ENCODE assay signal across 8 cellular contexts in the genomic region with DNA sequence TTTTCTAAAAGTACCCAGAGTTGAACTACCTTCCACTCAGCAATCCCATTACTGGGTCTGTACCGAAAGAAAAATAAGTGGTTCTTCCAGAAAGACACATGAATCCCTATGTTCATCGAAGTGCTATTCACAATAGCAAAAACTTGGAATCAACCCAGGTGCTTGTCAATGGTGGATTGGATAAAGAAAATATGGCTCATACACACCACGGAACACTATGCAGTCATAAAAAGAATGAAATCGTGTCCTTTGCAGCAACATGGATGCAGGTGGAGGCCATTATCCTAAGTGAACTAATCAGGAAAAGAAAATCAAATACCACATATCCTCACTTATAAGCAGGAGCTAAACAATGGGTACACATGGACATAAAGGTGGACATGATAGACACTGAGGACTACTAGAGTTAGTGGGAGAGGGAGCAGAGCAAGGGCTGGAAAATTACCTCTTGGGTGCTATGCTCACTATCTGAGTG. TPM values are rescaled to one million over a fixed set of nuclear protein-coding genes. Genes with fewer than 3 reads are reported as not detected.
DNase-seq lines count a peak whose midpoint lies in the region; ATAC-seq and TF ChIP-seq lines count a peak whose summit lies in the region.

No MANE protein-coding gene starts in this region.

- H3K4me1 ChIP-seq in DOHH2 (ENCODE audit: control insufficient read depth, low read length) (peaks cover 21% of the 10 kb centered on the region), ectodermal cell (ENCODE audit: control insufficient read depth, insufficient read depth, low read length) (peaks cover 4% of the 10 kb centered on the region), osteoblast (ENCODE audit: insufficient read depth, low read length) (peaks cover 45% of the 10 kb centered on the region)

- H4K20me1 ChIP-seq in DOHH2 (ENCODE audit: control insufficient read depth, insufficient read depth, low read depth, low read length), result no peaks in the 10 kb centered on the region
- no peaks in the 10 kb centered on the region for H4K20me1 ChIP-seq in osteoblast (ENCODE audit: insufficient read depth, low read length)

- no peaks in the 10 kb centered on the region for H3K36me3 ChIP-seq in DOHH2 (ENCODE audit: control insufficient read depth, low read length)
- no peaks in the 10 kb centered on the region for H3K36me3 ChIP-seq in ectodermal cell (ENCODE audit: control insufficient read depth, insufficient read depth, low read length)
- H3K36me3 ChIP-seq in osteoblast (ENCODE audit: insufficient read depth, low read length), result no peaks in the 10 kb centered on the region

- WGBS in ectodermal cell, 2 experiments, result 83 to 90% methylated on average over 4 of the region's 4 CpGs

- peak; percentile 21 for DNase-seq in NCI-H1694 treated with DMSO at 0.1 percent for 48 hours (lab: John Stamatoyannopoulos, UW)
- no peak for DNase-seq in osteoblast (ENCODE audit: insufficient read length, low spot score, missing footprints)
- DNase-seq in retina, result no peak

- H2AFZ ChIP-seq in osteoblast (ENCODE audit: low read length), result peak overlapping the region; percentile 93

- peaks cover 10% of the 10 kb centered on the region for H3F3A ChIP-seq in DOHH2 (ENCODE audit: control insufficient read depth, insufficient read depth)

- H3K79me2 ChIP-seq in DOHH2 (ENCODE audit: control insufficient read depth, low read length), result no peaks in the 10 kb centered on the region; the same call in 1 of the 2 replicates
- H3K79me2 ChIP-seq in osteoblast (ENCODE audit: insufficient read depth, low read length), result no peaks in the 10 kb centered on the region

- no peak for ATAC-seq in HG02884 (IDR thresholded peaks at IDR 0.05; ENCODE audit: unreplicated experiment)
- ATAC-seq in activated CD4-positive, CD25-positive, alpha-beta regulatory T cell treated with anti-CD3 and anti-CD28 coated beads, Interleukin-2, amount 50 U/mL, for 24 hours, result no peak
- no peak for ATAC-seq in HG03469 (IDR thresholded peaks at IDR 0.05; ENCODE audit: unreplicated experiment)

- H3K27ac ChIP-seq in DOHH2 (ENCODE audit: low read depth, low read length), result peak overlapping the region; percentile 62
- no peak overlapping the region for H3K27ac ChIP-seq in ectodermal cell (ENCODE audit: insufficient read depth, low read depth, low read length, poor library complexity, severe bottlenecking)
- H3K27ac ChIP-seq in osteoblast (ENCODE audit: low read depth, low read length), result peak overlapping the region; percentile 90

- TF ChIP-seq CTCF in DOHH2 (IDR thresholded peaks at IDR 0.05; ENCODE audit: low read depth, low read length, poor library complexity, severe bottlenecking) (no peak), osteoblast (IDR thresholded peaks at IDR 0.05; ENCODE audit: extremely low read depth, low read depth, low read length) (no peak)

- H3K9me2 ChIP-seq in DOHH2 (replicated peaks; ENCODE audit: control insufficient read depth, low read length), result no peaks in the 10 kb centered on the region

- H3K9me3 ChIP-seq in DOHH2 (ENCODE audit: control insufficient read depth, insufficient read depth, low read length) (no peaks in the 10 kb centered on the region), ectodermal cell (ENCODE audit: control insufficient read depth, low read length) (no peaks in the 10 kb centered on the region), osteoblast (ENCODE audit: low read depth, low read length) (no peaks in the 10 kb centered on the region)

- peak overlapping the region; percentile 90 for H3K4me2 ChIP-seq in DOHH2 (ENCODE audit: low read length)
- H3K4me2 ChIP-seq in osteoblast (ENCODE audit: insufficient read depth, low read length), result peak overlapping the region; percentile 96

- H3K27me3 ChIP-seq in DOHH2 (ENCODE audit: control insufficient read depth, low read length) (peaks cover 10% of the 10 kb centered on the region; the same call in 1 of the 2 replicates), ectodermal cell (ENCODE audit: control insufficient read depth, insufficient read depth, low read length, poor library complexity, severe bottlenecking) (peaks cover 20% of the 10 kb centered on the region), osteoblast (ENCODE audit: insufficient read depth, low read length) (no peaks in the 10 kb centered on the region)

- H3K4me3 ChIP-seq in DOHH2 (ENCODE audit: low read length) (peak overlapping the region; percentile 80), ectodermal cell (ENCODE audit: insufficient read depth, low read depth, low read length) (peak overlapping the region; percentile 47), osteoblast (ENCODE audit: insufficient read depth, low read length) (peak overlapping the region; percentile 74)

RNA-seq across cellular contexts. Expression of gene JUN, which starts 32.9 kb away (rescaled TPM):
- 11.6 TPM for polyA plus RNA-seq in ectodermal cell (2013, experiment 1 of 4)
- polyA plus RNA-seq in ectodermal cell (2013, experiment 2 of 4), result 6.6 TPM
- 7.4 TPM for polyA plus RNA-seq in ectodermal cell (2013, experiment 3 of 4)
- 8.7 TPM for polyA plus RNA-seq in ectodermal cell (2013, experiment 4 of 4)
- total RNA-seq in osteoblast, result 46.9 and 48.9 TPM in 2 replicates
